ENCODE assay signal across 9 cellular contexts in the genomic region with DNA sequence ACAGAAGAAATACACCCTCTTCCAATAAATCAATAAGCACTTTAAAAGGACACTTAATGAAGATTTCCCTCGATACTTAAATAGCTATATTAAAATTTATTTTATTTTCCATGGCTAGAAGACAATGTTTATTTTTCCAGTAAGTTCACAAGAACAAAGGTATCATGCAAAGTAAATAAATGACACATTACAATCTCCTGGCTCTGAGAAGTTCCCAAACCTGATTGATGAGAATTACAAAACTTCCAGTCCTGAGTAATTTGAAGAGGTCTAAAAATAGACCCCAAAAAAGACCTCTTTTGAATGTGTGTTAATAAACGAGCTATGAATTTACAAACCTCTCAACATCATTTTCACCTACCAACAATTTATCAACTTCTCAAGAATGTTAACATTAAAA. TPM values are rescaled to one million over a fixed set of nuclear protein-coding genes. Genes with fewer than 3 reads are reported as not detected.
DNase-seq lines count a peak whose midpoint lies in the region; ATAC-seq and TF ChIP-seq lines count a peak whose summit lies in the region.
"Had no signal": no experiment of that assay in that cellular context is flagged by ENCODE, and none has a peak within 500 bp of the region (broad histone marks: within the 10 kb centered on the region; RNA-seq: fewer than 3 reads in every experiment).

No MANE protein-coding gene starts in this region.

- no peaks in the 10 kb centered on the region for H3K36me3 ChIP-seq in thoracic aorta

- peaks cover 23 to 32% of the 10 kb centered on the region in 2 donors for H3K4me1 ChIP-seq in thoracic aorta (ENCODE audit: control insufficient read depth in 1 of 2, low read depth in 2 of 2)

- ATAC-seq in thoracic aorta (ENCODE audit: insufficient number of reproducible peaks, low FRiP score, low read depth) (no peak), HG03565 (IDR thresholded peaks at IDR 0.05; ENCODE audit: unreplicated experiment) (no peak), GM21717 (IDR thresholded peaks at IDR 0.05; ENCODE audit: unreplicated experiment) (no peak)

- peak overlapping the region; percentile 98 for H3K4me3 Mint-ChIP-seq in activated naive CD4-positive, alpha-beta T cell treated with anti-CD3 and anti-CD28 coated beads for 36 hours
- peak overlapping the region; percentile 99 for H3K4me3 Mint-ChIP-seq in activated naive CD8-positive, alpha-beta T cell

- H3K36me3 Mint-ChIP-seq in activated naive CD4-positive, alpha-beta T cell treated with anti-CD3 and anti-CD28 coated beads for 36 hours (ENCODE audit: low read depth) = peaks cover 6% of the 10 kb centered on the region
- H3K36me3 Mint-ChIP-seq in activated naive CD8-positive, alpha-beta T cell = no peaks in the 10 kb centered on the region

- no peak for TF ChIP-seq CTCF in thoracic aorta (IDR thresholded peaks at IDR 0.05)

- no peak overlapping the region for H3K27ac ChIP-seq in thoracic aorta

- H3K9me3 ChIP-seq in thoracic aorta = no peaks in the 10 kb centered on the region

- no peaks in the 10 kb centered on the region for H3K27me3 ChIP-seq in thoracic aorta (replicated peaks; ENCODE audit: insufficient read depth)

- no peak for DNase-seq in activated naive CD4-positive, alpha-beta T cell treated with anti-CD3 and anti-CD28 coated beads for 36 hours
- no peak for DNase-seq in activated naive CD4-positive, alpha-beta T cell treated with Interleukin-2 at 50 U/mL for 16 hours
- DNase-seq in kidney tubule cell (ENCODE audit: low spot score) (peak; percentile 12), thoracic aorta (ENCODE audit: low spot score) (no peak), SHP77 (lab: John Stamatoyannopoulos, UW) (no peak)
- DNase-seq: NCI-H510A had no signal

- H3K27me3 Mint-ChIP-seq in activated naive CD4-positive, alpha-beta T cell treated with anti-CD3 and anti-CD28 coated beads for 36 hours (ENCODE audit: low read depth) = no peaks in the 10 kb centered on the region
- no peaks in the 10 kb centered on the region for H3K27me3 Mint-ChIP-seq in activated naive CD8-positive, alpha-beta T cell

- H3K27ac Mint-ChIP-seq in activated naive CD4-positive, alpha-beta T cell treated with anti-CD3 and anti-CD28 coated beads for 36 hours = no peak overlapping the region
- peak overlapping the region; percentile 100 for H3K27ac Mint-ChIP-seq in activated naive CD8-positive, alpha-beta T cell

- H3K4me1 Mint-ChIP-seq in activated naive CD4-positive, alpha-beta T cell treated with anti-CD3 and anti-CD28 coated beads for 36 hours (ENCODE audit: low read depth) = peaks cover 42% of the 10 kb centered on the region
- peaks cover 41% of the 10 kb centered on the region for H3K4me1 Mint-ChIP-seq in activated naive CD8-positive, alpha-beta T cell (ENCODE audit: low read depth)

- intact Hi-C loops in activated naive CD4-positive, alpha-beta T cell treated with anti-CD3 and anti-CD28 coated beads for 36 hours (cut with micrococcal nuclease) = loop anchor here (2.0 to 10.0 kb wide), 7 partner anchors 39 to 836 kb away; a partner anchor contains a TSS

- CTCF ChIA-PET in activated naive CD4-positive, alpha-beta T cell treated with anti-CD3 and anti-CD28 coated beads for 36 hours (lab: Charles Lee) = interaction anchor here (2.2 kb wide), 1 partner anchor 17 kb away, joined by 7 read pairs; no protein-coding TSS in a partner anchor

- peak overlapping the region; percentile 86 for H3K4me3 ChIP-seq in thoracic aorta

- no peaks in the 10 kb centered on the region for H3K9me3 Mint-ChIP-seq in activated naive CD4-positive, alpha-beta T cell treated with anti-CD3 and anti-CD28 coated beads for 36 hours
- no peaks in the 10 kb centered on the region for H3K9me3 Mint-ChIP-seq in activated naive CD8-positive, alpha-beta T cell (ENCODE audit: low read depth)

RNA-seq across cellular contexts. Expression of a gene that starts 1.5 kb away (rescaled TPM):
- 10 to 100 TPM; 16.0 to 17.1 TPM for total RNA-seq in activated naive CD4-positive, alpha-beta T cell treated with anti-CD3 and anti-CD28 coated beads for 36 hours
- total RNA-seq in thoracic aorta = 10 to 100 TPM; 47.8 to 60.1 TPM

RNA-seq across cellular contexts. Expression of a gene that starts 2.1 kb away (rescaled TPM):
- 1 to 10 TPM; 6.0 to 6.5 TPM for total RNA-seq in activated naive CD4-positive, alpha-beta T cell treated with anti-CD3 and anti-CD28 coated beads for 36 hours
- 1 to 10 TPM; 2.6 to 3.0 TPM for total RNA-seq in thoracic aorta

RNA-seq across cellular contexts. Expression of a gene that starts 49.7 kb away (rescaled TPM):
- total RNA-seq in activated naive CD4-positive, alpha-beta T cell treated with anti-CD3 and anti-CD28 coated beads for 36 hours = 1 to 10 TPM; 1.9 to 2.1 TPM
- total RNA-seq in thoracic aorta = 10 to 100 TPM in 1 of 2 donors, 1 to 10 TPM in 1; 5.1 to 14.2 TPM
